ENCODE assay signal across 1 cellular context in genomic region chr2:160222546-160223281, GRCh38.
TF ChIP-seq lines count a peak whose summit lies in the region.

No MANE protein-coding gene starts in this region.

TF ChIP-seq in HepG2, 621 proteins besides CTCF, POLR2A, EP300 and RAD21 (continued from another document):
- no peak for TF ChIP-seq RNF219 (CRISPR knock-in tag; IDR thresholded peaks at IDR 0.05)
- 0 out of 2 replicates have a peak, but pooled peaks have one; percentile 19 for TF ChIP-seq ZNF574 (CRISPR knock-in tag; IDR thresholded peaks at IDR 0.05)
- 0 out of 2 replicates have a peak, but pooled peaks have one; percentile 24 for TF ChIP-seq AHDC1 (CRISPR knock-in tag; IDR thresholded peaks at IDR 0.05; ENCODE audit: borderline replicate concordance)
- TF ChIP-seq FOXP4 (CRISPR knock-in tag; IDR thresholded peaks at IDR 0.05): peak; percentile 36; the same call in 1 of the 2 replicates
